In the genomic region with DNA sequence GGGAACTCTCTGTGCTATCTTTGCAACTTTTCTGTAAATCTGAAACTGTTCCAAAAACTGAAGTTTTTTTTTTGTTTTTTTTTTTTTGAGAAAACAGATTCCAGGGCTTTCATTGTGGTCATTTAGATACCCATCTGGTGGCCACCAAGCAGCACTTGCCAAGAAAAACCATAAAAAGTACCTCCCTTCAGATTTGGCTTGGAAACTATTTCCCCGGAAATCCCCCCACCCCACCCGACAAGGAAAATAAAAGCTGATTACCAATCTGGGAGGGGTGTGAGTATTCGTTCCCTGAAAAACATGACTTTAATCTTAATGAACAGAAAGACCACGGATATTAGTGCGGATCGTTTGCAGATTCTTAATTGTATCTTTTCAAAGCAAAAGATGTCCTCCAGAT, we compare ENCODE assay signal across 1 cellular context.
TF ChIP-seq lines count a peak whose summit lies in the region.

No MANE protein-coding gene starts in this region.

TF ChIP-seq in K562, 482 proteins besides CTCF, POLR2A, EP300 and RAD21:
- TF ChIP-seq, protein P1, sequence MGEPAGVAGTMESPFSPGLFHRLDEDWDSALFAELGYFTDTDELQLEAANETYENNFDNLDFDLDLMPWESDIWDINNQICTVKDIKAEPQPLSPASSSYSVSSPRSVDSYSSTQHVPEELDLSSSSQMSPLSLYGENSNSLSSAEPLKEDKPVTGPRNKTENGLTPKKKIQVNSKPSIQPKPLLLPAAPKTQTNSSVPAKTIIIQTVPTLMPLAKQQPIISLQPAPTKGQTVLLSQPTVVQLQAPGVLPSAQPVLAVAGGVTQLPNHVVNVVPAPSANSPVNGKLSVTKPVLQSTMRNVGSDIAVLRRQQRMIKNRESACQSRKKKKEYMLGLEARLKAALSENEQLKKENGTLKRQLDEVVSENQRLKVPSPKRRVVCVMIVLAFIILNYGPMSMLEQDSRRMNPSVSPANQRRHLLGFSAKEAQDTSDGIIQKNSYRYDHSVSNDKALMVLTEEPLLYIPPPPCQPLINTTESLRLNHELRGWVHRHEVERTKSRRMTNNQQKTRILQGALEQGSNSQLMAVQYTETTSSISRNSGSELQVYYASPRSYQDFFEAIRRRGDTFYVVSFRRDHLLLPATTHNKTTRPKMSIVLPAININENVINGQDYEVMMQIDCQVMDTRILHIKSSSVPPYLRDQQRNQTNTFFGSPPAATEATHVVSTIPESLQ (CRISPR knock-in tag; IDR thresholded peaks at IDR 0.05) = no peak
- TF ChIP-seq ZEB2 (IDR thresholded peaks at IDR 0.05) (no peak), SMAD4 (CRISPR knock-in tag; conservative IDR thresholded peaks at IDR 0.05) (no peak), XRCC3 (IDR thresholded peaks at IDR 0.05) (no peak), FOXK1 (CRISPR knock-in tag; IDR thresholded peaks at IDR 0.05; ENCODE audit: borderline replicate concordance) (no peak), SAP30 (IDR thresholded peaks at IDR 0.05; ENCODE audit: borderline replicate concordance, insufficient read depth, low read depth, low read length, poor library complexity, severe bottlenecking) (no peak), ZBTB17 (CRISPR knock-in tag; IDR thresholded peaks at IDR 0.05) (no peak)
- TF ChIP-seq, protein P2, sequence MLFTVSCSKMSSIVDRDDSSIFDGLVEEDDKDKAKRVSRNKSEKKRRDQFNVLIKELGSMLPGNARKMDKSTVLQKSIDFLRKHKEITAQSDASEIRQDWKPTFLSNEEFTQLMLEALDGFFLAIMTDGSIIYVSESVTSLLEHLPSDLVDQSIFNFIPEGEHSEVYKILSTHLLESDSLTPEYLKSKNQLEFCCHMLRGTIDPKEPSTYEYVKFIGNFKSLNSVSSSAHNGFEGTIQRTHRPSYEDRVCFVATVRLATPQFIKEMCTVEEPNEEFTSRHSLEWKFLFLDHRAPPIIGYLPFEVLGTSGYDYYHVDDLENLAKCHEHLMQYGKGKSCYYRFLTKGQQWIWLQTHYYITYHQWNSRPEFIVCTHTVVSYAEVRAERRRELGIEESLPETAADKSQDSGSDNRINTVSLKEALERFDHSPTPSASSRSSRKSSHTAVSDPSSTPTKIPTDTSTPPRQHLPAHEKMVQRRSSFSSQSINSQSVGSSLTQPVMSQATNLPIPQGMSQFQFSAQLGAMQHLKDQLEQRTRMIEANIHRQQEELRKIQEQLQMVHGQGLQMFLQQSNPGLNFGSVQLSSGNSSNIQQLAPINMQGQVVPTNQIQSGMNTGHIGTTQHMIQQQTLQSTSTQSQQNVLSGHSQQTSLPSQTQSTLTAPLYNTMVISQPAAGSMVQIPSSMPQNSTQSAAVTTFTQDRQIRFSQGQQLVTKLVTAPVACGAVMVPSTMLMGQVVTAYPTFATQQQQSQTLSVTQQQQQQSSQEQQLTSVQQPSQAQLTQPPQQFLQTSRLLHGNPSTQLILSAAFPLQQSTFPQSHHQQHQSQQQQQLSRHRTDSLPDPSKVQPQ (CRISPR knock-in tag; IDR thresholded peaks at IDR 0.05; ENCODE audit: borderline replicate concordance) = no peak
- TF ChIP-seq, protein P3, sequence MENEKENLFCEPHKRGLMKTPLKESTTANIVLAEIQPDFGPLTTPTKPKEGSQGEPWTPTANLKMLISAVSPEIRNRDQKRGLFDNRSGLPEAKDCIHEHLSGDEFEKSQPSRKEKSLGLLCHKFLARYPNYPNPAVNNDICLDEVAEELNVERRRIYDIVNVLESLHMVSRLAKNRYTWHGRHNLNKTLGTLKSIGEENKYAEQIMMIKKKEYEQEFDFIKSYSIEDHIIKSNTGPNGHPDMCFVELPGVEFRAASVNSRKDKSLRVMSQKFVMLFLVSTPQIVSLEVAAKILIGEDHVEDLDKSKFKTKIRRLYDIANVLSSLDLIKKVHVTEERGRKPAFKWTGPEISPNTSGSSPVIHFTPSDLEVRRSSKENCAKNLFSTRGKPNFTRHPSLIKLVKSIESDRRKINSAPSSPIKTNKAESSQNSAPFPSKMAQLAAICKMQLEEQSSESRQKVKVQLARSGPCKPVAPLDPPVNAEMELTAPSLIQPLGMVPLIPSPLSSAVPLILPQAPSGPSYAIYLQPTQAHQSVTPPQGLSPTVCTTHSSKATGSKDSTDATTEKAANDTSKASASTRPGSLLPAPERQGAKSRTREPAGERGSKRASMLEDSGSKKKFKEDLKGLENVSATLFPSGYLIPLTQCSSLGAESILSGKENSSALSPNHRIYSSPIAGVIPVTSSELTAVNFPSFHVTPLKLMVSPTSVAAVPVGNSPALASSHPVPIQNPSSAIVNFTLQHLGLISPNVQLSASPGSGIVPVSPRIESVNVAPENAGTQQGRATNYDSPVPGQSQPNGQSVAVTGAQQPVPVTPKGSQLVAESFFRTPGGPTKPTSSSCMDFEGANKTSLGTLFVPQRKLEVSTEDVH (IDR thresholded peaks at IDR 0.05; ENCODE audit: low read depth, partially characterized antibody) = no peak
